Comparison of ENCODE assay signal across 10 cellular contexts in genomic region chrX:8758706-8759105, GRCh38. TPM values are rescaled to one million over a fixed set of nuclear protein-coding genes. Genes with fewer than 3 reads are reported as not detected.
A peak's percentile ranks its signal among the peaks of the same experiment; 100 is the strongest.
DNase-seq lines count a peak whose midpoint lies in the region; ATAC-seq, FAIRE-seq and TF ChIP-seq lines count a peak whose summit lies in the region.
"Not testable (repeated sequence)": the region's sequence is repeated elsewhere in the genome, so short reads cannot be mapped to it uniquely, and the experiment has no call there.
"Had no signal": no experiment of that assay in that cellular context is flagged by ENCODE, and none has a peak within 500 bp of the region (broad histone marks: within the 10 kb centered on the region; RNA-seq: fewer than 3 reads in every experiment).

No MANE protein-coding gene starts in this region.

- intact Hi-C loops in PC-3 (cut with micrococcal nuclease): not testable (repeated sequence)

- 0 out of 2 replicates have a peak overlapping the region, but pooled peaks have one; percentile 21 for H2AFZ ChIP-seq in PC-3 (ENCODE audit: low read length)
- not testable (repeated sequence) for H2AFZ ChIP-seq in astrocyte (ENCODE audit: low read depth, low read length); mesenchymal stem cell (ENCODE audit: low read depth, low read length)

- not testable (repeated sequence) for H3K14ac ChIP-seq in mesenchymal stem cell (ENCODE audit: low read length in 2 of 2)

- H3K4me1 ChIP-seq in PC-3 (ENCODE audit: insufficient read depth, low read length) (peaks cover 37% of the 10 kb centered on the region), astrocyte (ENCODE audit: insufficient read depth, low read length) (peaks cover 15% of the 10 kb centered on the region)
- H3K4me1 ChIP-seq in mesenchymal stem cell (ENCODE audit: control insufficient read depth, insufficient read depth, low read depth, low read length): not testable (repeated sequence)

- peak overlapping the region; percentile 41; the same call in 1 of the 2 replicates for H3K4me3 ChIP-seq in PC-3 (ENCODE audit: low read length)
- not testable (repeated sequence) for H3K4me3 ChIP-seq in astrocyte (ENCODE audit: insufficient read depth, low read depth, low read length); choroid plexus epithelial cell (ENCODE audit: low read depth, low read length); fibroblast of pulmonary artery (replicated peaks; ENCODE audit: low read depth, low read length); mesenchymal stem cell (ENCODE audit: insufficient read depth in 1 of 2, low read depth in 1 of 2, low read length in 2 of 2)

- H3K27ac Mint-ChIP-seq in HFFc6: peak overlapping the region; percentile 87
- H3K27ac Mint-ChIP-seq in astrocyte (ENCODE audit: unreplicated experiment): peak overlapping the region; percentile 72

- H3K79me2 ChIP-seq in PC-3 (ENCODE audit: low read length); astrocyte (ENCODE audit: insufficient read depth, low read length): not testable (repeated sequence)

- H2BK15ac ChIP-seq in mesenchymal stem cell (ENCODE audit: low read depth, poor library complexity, severe bottlenecking): not testable (repeated sequence)

- peak overlapping the region; percentile 42; the same call in 1 of the 2 replicates for H3K4me3 Mint-ChIP-seq in HFFc6
- not testable (repeated sequence) for H3K4me3 Mint-ChIP-seq in astrocyte (ENCODE audit: unreplicated experiment)

- H3K4me1 Mint-ChIP-seq in HFFc6 (ENCODE audit: low read depth) (peaks cover 38% of the 10 kb centered on the region), astrocyte (ENCODE audit: low read depth, unreplicated experiment) (peaks cover 16% of the 10 kb centered on the region)

- H3K79me1 ChIP-seq in mesenchymal stem cell (replicated peaks; ENCODE audit: low read length, poor library complexity, severe bottlenecking): not testable (repeated sequence)

- H3K9ac ChIP-seq in PC-3 (ENCODE audit: low read length) (peak overlapping the region; percentile 61), astrocyte (ENCODE audit: low read length) (peak overlapping the region; percentile 67)
- H3K9ac ChIP-seq in mesenchymal stem cell (ENCODE audit: low read length): not testable (repeated sequence)

- H2BK120ac ChIP-seq in mesenchymal stem cell (ENCODE audit: low read depth, low read length): not testable (repeated sequence)

- not testable (repeated sequence) for H4K8ac ChIP-seq in mesenchymal stem cell (ENCODE audit: low read length)

- TF ChIP-seq CTCF in HFFc6 (IDR thresholded peaks at IDR 0.05); PC-3 (conservative IDR thresholded peaks at IDR 0.05; ENCODE audit: low read depth, low read length); astrocyte (IDR thresholded peaks at IDR 0.05; ENCODE audit: insufficient read depth, low read depth, low read length); choroid plexus epithelial cell (conservative IDR thresholded peaks at IDR 0.05; ENCODE audit: low read depth, low read length); fibroblast of pulmonary artery (IDR thresholded peaks at IDR 0.05; ENCODE audit: low read length, missing control alignments): not testable (repeated sequence)

- BruUV-seq in PC-3 (replicated peaks; lab: Mats Ljungman, UMichigan): not testable (repeated sequence)

- not testable (repeated sequence) for H3K4ac ChIP-seq in mesenchymal stem cell (ENCODE audit: low read depth in 1 of 2, low read length in 2 of 2)

- H3K9me3 Mint-ChIP-seq in HFFc6; astrocyte (ENCODE audit: unreplicated experiment): not testable (repeated sequence)

- not testable (repeated sequence) for H3K36me3 Mint-ChIP-seq in HFFc6 (ENCODE audit: low read depth); astrocyte (ENCODE audit: low read depth, unreplicated experiment)

- H3K9me2 ChIP-seq in PC-3 (replicated peaks; ENCODE audit: low read length): not testable (repeated sequence)

- not testable (repeated sequence) for H3K18ac ChIP-seq in mesenchymal stem cell (ENCODE audit: low read depth in 1 of 2, low read length in 2 of 2)

- POLR2A ChIA-PET in PC-3 (lab: Charles Lee; ENCODE audit: unreplicated experiment): not testable (repeated sequence)

- 85% methylated on average over 2 of the region's 5 CpGs for WGBS in mesenchymal stem cell

- H3F3A ChIP-seq in PC-3 (ENCODE audit: low read length, unreplicated experiment): not testable (repeated sequence)

- H3K27me3 Mint-ChIP-seq in HFFc6 (ENCODE audit: insufficient read depth); astrocyte (ENCODE audit: low read depth, unreplicated experiment): not testable (repeated sequence)

- ATAC-seq in PC-3: not testable (repeated sequence)

- FAIRE-seq in astrocyte (lab: Jason Lieb, UNC): peak; percentile 78

- H3K4me2 ChIP-seq in PC-3 (ENCODE audit: low read length) (peak overlapping the region; percentile 65), astrocyte (ENCODE audit: low read length) (peak overlapping the region; percentile 71)
- H3K4me2 ChIP-seq in mesenchymal stem cell (ENCODE audit: low read length, poor library complexity, severe bottlenecking): not testable (repeated sequence)

- not testable (repeated sequence) for H4K91ac ChIP-seq in mesenchymal stem cell (ENCODE audit: low read length)

- H3K27ac ChIP-seq in PC-3 (ENCODE audit: low read length) (peak overlapping the region; percentile 94), astrocyte (ENCODE audit: low read depth, low read length) (peak overlapping the region; percentile 91), mesenchymal stem cell (ENCODE audit: low read length, poor library complexity, severe bottlenecking) (peak overlapping the region; percentile 69)

- DNase-seq in Daoy (ENCODE audit: low read depth): peak; percentile 20
- DNase-seq in HFFc6: peak; percentile 26
- DNase-seq in PC-3, mesenchymal stem cell: not testable (repeated sequence)
- peak; percentile 62 for DNase-seq in astrocyte (ENCODE audit: low read depth)
- DNase-seq in choroid plexus epithelial cell (ENCODE audit: low read depth): peak; percentile 1
- peak; percentile 4 for DNase-seq in fibroblast of pulmonary artery (ENCODE audit: low read depth)

- H4K20me1 ChIP-seq in PC-3 (ENCODE audit: low read length); astrocyte (ENCODE audit: insufficient read depth, low read length): not testable (repeated sequence)

- H3K23ac ChIP-seq in mesenchymal stem cell (ENCODE audit: low read length in 2 of 2): not testable (repeated sequence)

- not testable (repeated sequence) for H3K27me3 ChIP-seq in PC-3 (ENCODE audit: low read length); astrocyte (ENCODE audit: insufficient read depth, low read length); mesenchymal stem cell (ENCODE audit: control insufficient read depth in 1 of 2, insufficient read depth in 1 of 2, low read length in 2 of 2)

- not testable (repeated sequence) for H2BK12ac ChIP-seq in mesenchymal stem cell (ENCODE audit: low read length in 2 of 2)

- not testable (repeated sequence) for H3K9me3 ChIP-seq in PC-3 (ENCODE audit: low read length); astrocyte (ENCODE audit: insufficient read depth, low read depth, low read length); mesenchymal stem cell (ENCODE audit: control insufficient read depth, low read length)

- not testable (repeated sequence) for H3K36me3 ChIP-seq in PC-3 (ENCODE audit: low read depth, low read length); astrocyte (ENCODE audit: insufficient read depth, low read length); mesenchymal stem cell (ENCODE audit: control insufficient read depth in 1 of 2, insufficient read depth in 2 of 2, low read depth in 1 of 2, low read length in 2 of 2)

- not testable (repeated sequence) for H2AK5ac ChIP-seq in mesenchymal stem cell (ENCODE audit: low read length, severe bottlenecking)

- not testable (repeated sequence) for H2BK5ac ChIP-seq in mesenchymal stem cell (ENCODE audit: low read depth, low read length, poor library complexity, severe bottlenecking)

- CTCF ChIA-PET in PC-3 (lab: Charles Lee): not testable (repeated sequence)

RNA-seq across cellular contexts. Expression of gene ANOS1, which starts 26.8 kb away (rescaled TPM):
- total RNA-seq in Daoy (2014; rRNA removed; shearing (Covaris generic)): not detected in 2 replicates
- total RNA-seq in HFFc6 (2021; fragmentation: NEBNext Ultra II Directional; extraction: Animal tissue kit (Norgen Biotek cat#: 25700)): under 1 TPM in 3 of 6 experiments, not detected in 3; 0.02 to 0.12 (median 0.07) TPM
- total RNA-seq in PC-3 (2014; rRNA removed): 1.8 and 3.5 TPM in 2 replicates
- 10.0 and 15.3 TPM in 2 replicates for total RNA-seq in astrocyte
- 1.4 TPM for polyA plus RNA-seq in mesenchymal stem cell (2013, experiment 1 of 2)
- 1.3 TPM for polyA plus RNA-seq in mesenchymal stem cell (2013, experiment 2 of 2)
- total RNA-seq: CD4-positive, CD25-positive, alpha-beta regulatory T cell had no signal
- polyA plus RNA-seq: CD4-positive, CD25-positive, alpha-beta regulatory T cell had no signal

RNA-seq across cellular contexts. Expression of gene FAM9A, which starts 42.5 kb away (rescaled TPM):
- not detected in 2 replicates for total RNA-seq in Daoy (2014; rRNA removed; shearing (Covaris generic))
- not detected for total RNA-seq in HFFc6 (2021; fragmentation: NEBNext Ultra II Directional; extraction: Animal tissue kit (Norgen Biotek cat#: 25700))
- total RNA-seq in PC-3 (2014; rRNA removed): not detected in 2 replicates
- not detected in 2 replicates for total RNA-seq in astrocyte
- not detected for polyA plus RNA-seq in mesenchymal stem cell (2013, experiment 1 of 2)
- polyA plus RNA-seq in mesenchymal stem cell (2013, experiment 2 of 2): not detected
- total RNA-seq: CD4-positive, CD25-positive, alpha-beta regulatory T cell; H4 had no signal
- polyA plus RNA-seq: A549; CD4-positive, CD25-positive, alpha-beta regulatory T cell had no signal
